8 cellular contexts compared by ENCODE assay signal in genomic region chr2:19347619-19348562, GRCh38. TPM values are rescaled to one million over a fixed set of nuclear protein-coding genes. Genes with fewer than 3 reads are reported as not detected.
DNase-seq lines count a peak whose midpoint lies in the region; ATAC-seq and TF ChIP-seq lines count a peak whose summit lies in the region.

No MANE protein-coding gene starts in this region.

- H3F3A ChIP-seq in PC-3 (ENCODE audit: low read length, unreplicated experiment): no peaks in the 10 kb centered on the region

- H4K20me1 ChIP-seq in PC-3 (ENCODE audit: low read length): no peaks in the 10 kb centered on the region

- H3K27me3 ChIP-seq in PC-3 (ENCODE audit: low read length) (no peaks in the 10 kb centered on the region), mucosa of stomach (ENCODE audit: control insufficient read depth, insufficient read depth, low read length) (peaks cover 26% of the 10 kb centered on the region)

- POLR2A ChIA-PET in PC-3 (lab: Charles Lee; ENCODE audit: unreplicated experiment): interaction anchor here (0.5 to 0.6 kb wide), 3 partner anchors 48 to 523 kb away, joined by 3 to 6 read pairs (median 3); no protein-coding TSS in a partner anchor

- no peaks in the 10 kb centered on the region for H3K9me3 Mint-ChIP-seq in activated T-cell treated with anti-CD3 and anti-CD28 coated beads, Interleukin-2, amount 50 U/mL, for 24 hours

- CTCF ChIA-PET in PC-3 (lab: Charles Lee): no interaction called here

- no peaks in the 10 kb centered on the region for H3K9me2 ChIP-seq in PC-3 (replicated peaks; ENCODE audit: low read length)

- H3K4me3 Mint-ChIP-seq in activated T-cell treated with anti-CD3 and anti-CD28 coated beads, Interleukin-2, amount 50 U/mL, for 24 hours: peak overlapping the region; percentile 94

- peaks cover 6% of the 10 kb centered on the region for H3K36me3 ChIP-seq in PC-3 (ENCODE audit: low read depth, low read length)
- no peaks in the 10 kb centered on the region for H3K36me3 ChIP-seq in mucosa of stomach (ENCODE audit: control insufficient read depth, insufficient read depth, low read length)

- H3K79me2 ChIP-seq in PC-3 (ENCODE audit: low read length): peaks cover 10% of the 10 kb centered on the region

- peak overlapping the region; percentile 98 for H3K27ac Mint-ChIP-seq in activated T-cell treated with anti-CD3 and anti-CD28 coated beads, Interleukin-2, amount 50 U/mL, for 24 hours

- H3K27me3 Mint-ChIP-seq in activated T-cell treated with anti-CD3 and anti-CD28 coated beads, Interleukin-2, amount 50 U/mL, for 24 hours: peaks cover 37% of the 10 kb centered on the region

- TF ChIP-seq CTCF in PC-3 (conservative IDR thresholded peaks at IDR 0.05; ENCODE audit: low read depth, low read length): no peak

- peaks cover 7% of the 10 kb centered on the region for H3K4me1 ChIP-seq in PC-3 (ENCODE audit: insufficient read depth, low read length)
- H3K4me1 ChIP-seq in mucosa of stomach (ENCODE audit: control insufficient read depth, insufficient read depth, low read length): peaks cover 14% of the 10 kb centered on the region

- peak overlapping the region; percentile 67 for H2AFZ ChIP-seq in PC-3 (ENCODE audit: low read length)

- H3K4me1 Mint-ChIP-seq in activated T-cell treated with anti-CD3 and anti-CD28 coated beads, Interleukin-2, amount 50 U/mL, for 24 hours (ENCODE audit: low read depth): peaks cover 24% of the 10 kb centered on the region

- H3K9me3 ChIP-seq in PC-3 (ENCODE audit: low read length) (no peaks in the 10 kb centered on the region), mucosa of stomach (ENCODE audit: control insufficient read depth, low read length) (no peaks in the 10 kb centered on the region)

- H3K4me3 ChIP-seq in Jurkat, Clone E6-1 (ENCODE audit: low read length): peak overlapping the region; percentile 87
- H3K4me3 ChIP-seq in PC-3 (ENCODE audit: low read length): peak overlapping the region; percentile 73
- H3K4me3 ChIP-seq in mucosa of stomach (ENCODE audit: low read length): peak overlapping the region; percentile 100

- H3K27ac ChIP-seq in PC-3 (ENCODE audit: low read length): peak overlapping the region; percentile 51

- H3K9ac ChIP-seq in PC-3 (ENCODE audit: low read length) (peak overlapping the region; percentile 90), mucosa of stomach (ENCODE audit: low read length) (peak overlapping the region; percentile 100)

- peak; percentile 92 for ATAC-seq in GM21723 (IDR thresholded peaks at IDR 0.05; ENCODE audit: unreplicated experiment)
- ATAC-seq in PC-3: peak; percentile 87

- intact Hi-C loops in PC-3 (cut with micrococcal nuclease): loop anchor here (2.0 to 10.0 kb wide), 2 partner anchors 203 to 243 kb away; no protein-coding TSS in a partner anchor

- DNase-seq in DMS53 treated with DMSO at 0.1 percent for 48 hours (lab: John Stamatoyannopoulos, UW; ENCODE audit: unreplicated experiment) (peak; percentile 79), PC-3 (peak; percentile 95), erythroblast (lab: John Stamatoyannopoulos, UW) (peak; percentile 96 to 97)
- DNase-seq in Jurkat, Clone E6-1 (ENCODE audit: low read depth, low spot score): peak; percentile 89
- peak; percentile 99 for DNase-seq in activated T-cell treated with anti-CD3 and anti-CD28 coated beads, Interleukin-2, amount 50 U/mL, for 24 hours
- peak; percentile 84 to 85 for DNase-seq in stimulated activated CD8-positive, alpha-beta memory T cell treated with anti-CD3 and anti-CD28 coated beads, Interleukin-4, amount 100 ng/mL, for 4 hours (ENCODE audit: low read depth in 2 of 2, low spot score in 1 of 2)

- H3K36me3 Mint-ChIP-seq in activated T-cell treated with anti-CD3 and anti-CD28 coated beads, Interleukin-2, amount 50 U/mL, for 24 hours (ENCODE audit: low read depth): peaks cover 12% of the 10 kb centered on the region

- TF ChIP-seq POLR2A in erythroblast (IDR thresholded peaks at IDR 0.05; ENCODE audit: low read length): peak; percentile 95

- BruUV-seq in PC-3 (replicated peaks; lab: Mats Ljungman, UMichigan): TSS peak; percentile 93

- H3K4me2 ChIP-seq in PC-3 (ENCODE audit: low read length): peak overlapping the region; percentile 91

RNA-seq across cellular contexts. Expression of gene OSR1, which starts 10.5 kb away (rescaled TPM):
- not detected for polyA plus RNA-seq in Jurkat, Clone E6-1 (2012; ENCODE audit: insufficient read depth, insufficient read length)
- 30.6 and 33.5 TPM in 2 replicates for total RNA-seq in PC-3 (2014; rRNA removed)

Comparison
In these comparisons a context has a peak if more than half of its experiments do, and no peak if none do; other contexts are left out.
1. Peak in every context shown above with its lines: DNase-seq, ATAC-seq, H3K4me3 ChIP-seq and H3K27ac ChIP-seq.